Comparison of ENCODE assay signal across 16 cellular contexts in the genomic region with DNA sequence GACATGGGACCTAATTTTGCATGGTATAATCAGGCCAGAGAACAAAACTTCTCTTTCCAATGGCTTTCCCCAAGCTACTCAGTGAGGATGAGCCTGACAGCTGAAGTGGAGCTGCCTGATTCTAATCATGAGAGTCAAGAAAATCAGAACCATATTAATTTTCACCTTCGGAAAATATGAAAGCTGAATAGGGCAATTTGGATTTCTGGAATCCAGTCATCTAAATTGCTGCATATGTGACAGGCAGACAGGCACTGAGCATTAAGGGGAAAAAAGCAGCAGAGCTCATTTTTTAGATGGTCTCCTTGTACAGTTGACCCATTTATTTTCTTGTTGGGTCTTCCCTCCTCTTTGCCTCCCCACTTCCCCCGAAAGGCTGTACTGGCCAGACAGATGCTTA.
DNase-seq lines count a peak whose midpoint lies in the region; ATAC-seq and TF ChIP-seq lines count a peak whose summit lies in the region.
"Had no signal": no experiment of that assay in that cellular context is flagged by ENCODE, and none has a peak within 500 bp of the region (broad histone marks: within the 10 kb centered on the region; RNA-seq: fewer than 3 reads in every experiment).

No MANE protein-coding gene starts in this region.

- H3K27me3 ChIP-seq in endodermal cell (ENCODE audit: control insufficient read depth, insufficient read depth, low read length, poor library complexity, severe bottlenecking) (no peaks in the 10 kb centered on the region), parathyroid adenoma (ENCODE audit: control insufficient read depth, insufficient read depth, low read length) (no peaks in the 10 kb centered on the region)

- H3K4me1 ChIP-seq in endodermal cell (ENCODE audit: control insufficient read depth, insufficient read depth, low read length) (peaks cover 46% of the 10 kb centered on the region), parathyroid adenoma (peaks cover 65% of the 10 kb centered on the region)

- H3K36me3 Mint-ChIP-seq in endodermal cell (ENCODE audit: low read depth): peaks cover 44% of the 10 kb centered on the region
- no peaks in the 10 kb centered on the region for H3K36me3 Mint-ChIP-seq in nephron progenitor cell (ENCODE audit: low read depth)
- H3K36me3 Mint-ChIP-seq in activated naive CD4-positive, alpha-beta T cell treated with anti-CD3 and anti-CD28 coated beads, Interleukin-2, amount 10 ng/mL, durations not matched to agents 7 days and 5 days: no peaks in the 10 kb centered on the region

- H3K27me3 Mint-ChIP-seq in endodermal cell (ENCODE audit: insufficient read depth) (no peaks in the 10 kb centered on the region), nephron progenitor cell (ENCODE audit: low read depth, poor library complexity) (no peaks in the 10 kb centered on the region)
- H3K27me3 Mint-ChIP-seq in activated naive CD4-positive, alpha-beta T cell treated with anti-CD3 and anti-CD28 coated beads, Interleukin-2, amount 10 ng/mL, durations not matched to agents 7 days and 5 days: peaks cover 7% of the 10 kb centered on the region
- H3K27me3 Mint-ChIP-seq: CD4-positive, alpha-beta memory T cell had no signal

- no peak overlapping the region for H3K4me3 ChIP-seq in endodermal cell (ENCODE audit: low read length)
- no peak overlapping the region for H3K4me3 ChIP-seq in parathyroid adenoma (ENCODE audit: low read depth, low read length)
- H3K4me3 ChIP-seq: GM23248 had no signal

- H3K36me3 ChIP-seq in endodermal cell (ENCODE audit: control insufficient read depth, insufficient read depth, low read length) (peaks cover 85% of the 10 kb centered on the region), parathyroid adenoma (ENCODE audit: control insufficient read depth, insufficient read depth, low read length) (no peaks in the 10 kb centered on the region)

- WGBS in endodermal cell (ENCODE audit: insufficient coverage in 1 of 2, insufficient read length in 1 of 2), 2 experiments: 95 to 97% methylated on average over 2 of the region's 2 CpGs

- no peak overlapping the region for H3K4me3 Mint-ChIP-seq in endodermal cell
- no peak overlapping the region for H3K4me3 Mint-ChIP-seq in nephron progenitor cell
- H3K4me3 Mint-ChIP-seq in activated naive CD4-positive, alpha-beta T cell treated with anti-CD3 and anti-CD28 coated beads, Interleukin-2, amount 10 ng/mL, durations not matched to agents 7 days and 5 days: no peak overlapping the region
- H3K4me3 Mint-ChIP-seq: CD4-positive, alpha-beta memory T cell had no signal

- H3K9ac ChIP-seq in endodermal cell (ENCODE audit: extremely low read depth, low read length, poor library complexity, severe bottlenecking): no peak overlapping the region
- H3K9ac ChIP-seq in parathyroid adenoma: no peak overlapping the region
- H3K9ac ChIP-seq: GM23248 had no signal

- CTCF ChIA-PET in activated naive CD4-positive, alpha-beta T cell treated with anti-CD3 and anti-CD28 coated beads, Interleukin-2, amount 10 ng/mL, durations not matched to agents 7 days and 5 days (lab: Charles Lee): interaction anchor here (1.5 kb wide), 1 partner anchor 15 kb away, joined by 3 read pairs; no protein-coding TSS in a partner anchor

- no peak overlapping the region for H3K4me2 ChIP-seq in parathyroid adenoma (ENCODE audit: low read length)

- peaks cover 68% of the 10 kb centered on the region for H3K79me2 ChIP-seq in parathyroid adenoma

- H3K9me3 ChIP-seq in endodermal cell (ENCODE audit: control insufficient read depth, low read length): no peaks in the 10 kb centered on the region
- H3K9me3 ChIP-seq in parathyroid adenoma (ENCODE audit: control insufficient read depth, low read length): no peaks in the 10 kb centered on the region

- peaks cover 55% of the 10 kb centered on the region for H3K4me1 Mint-ChIP-seq in endodermal cell
- peaks cover 61% of the 10 kb centered on the region for H3K4me1 Mint-ChIP-seq in nephron progenitor cell
- H3K4me1 Mint-ChIP-seq in activated naive CD4-positive, alpha-beta T cell treated with anti-CD3 and anti-CD28 coated beads, Interleukin-2, amount 10 ng/mL, durations not matched to agents 7 days and 5 days: no peaks in the 10 kb centered on the region
- H3K4me1 Mint-ChIP-seq: CD4-positive, alpha-beta memory T cell had no signal

- DNase-seq in endodermal cell (no peak), nephron progenitor cell (no peak)
- DNase-seq in activated naive CD4-positive, alpha-beta T cell treated with anti-CD3 and anti-CD28 coated beads, Interleukin-2, amount 10 ng/mL, durations not matched to agents 7 days and 5 days: no peak
- DNase-seq: C1 segment of cervical spinal cord; Calu3; CD4-positive, alpha-beta memory T cell; COR-L47; DMS53; DMS79 treated with DMSO at 0.1 percent for 48 hours; GF-D8; GM23248; H7; HCEC 1CT had no signal

- H3K27ac Mint-ChIP-seq in endodermal cell (peak overlapping the region; percentile 50), nephron progenitor cell (peak overlapping the region; percentile 93)
- H3K27ac Mint-ChIP-seq in activated naive CD4-positive, alpha-beta T cell treated with anti-CD3 and anti-CD28 coated beads, Interleukin-2, amount 10 ng/mL, durations not matched to agents 7 days and 5 days: no peak overlapping the region
- H3K27ac Mint-ChIP-seq: CD4-positive, alpha-beta memory T cell had no signal

- TF ChIP-seq CTCF in endodermal cell (conservative IDR thresholded peaks at IDR 0.05) (no peak), nephron progenitor cell (IDR thresholded peaks at IDR 0.05) (no peak), parathyroid adenoma (IDR thresholded peaks at IDR 0.05) (no peak)

- no peaks in the 10 kb centered on the region for H3K9me3 Mint-ChIP-seq in endodermal cell
- H3K9me3 Mint-ChIP-seq in nephron progenitor cell: no peaks in the 10 kb centered on the region
- H3K9me3 Mint-ChIP-seq in activated naive CD4-positive, alpha-beta T cell treated with anti-CD3 and anti-CD28 coated beads, Interleukin-2, amount 10 ng/mL, durations not matched to agents 7 days and 5 days: no peaks in the 10 kb centered on the region
- H3K9me3 Mint-ChIP-seq: CD4-positive, alpha-beta memory T cell had no signal

- no peak for ATAC-seq in GM21367 (IDR thresholded peaks at IDR 0.05; ENCODE audit: unreplicated experiment)
- ATAC-seq in GM21360 (IDR thresholded peaks at IDR 0.05; ENCODE audit: unreplicated experiment): no peak

- H3K27ac ChIP-seq in endodermal cell (ENCODE audit: low read depth, low read length): no peak overlapping the region
- peak overlapping the region; percentile 73 for H3K27ac ChIP-seq in parathyroid adenoma
- H3K27ac ChIP-seq: GM23248 had no signal

- no peak overlapping the region for H2AFZ ChIP-seq in parathyroid adenoma
- H2AFZ ChIP-seq: GM23248 had no signal
